Comparison of ENCODE assay signal across 1 cellular context in genomic region chr18:58952303-58952702, GRCh38.
TF ChIP-seq lines count a peak whose summit lies in the region.

No MANE protein-coding gene starts in this region.

TF ChIP-seq in GM23338, 12 proteins besides CTCF, POLR2A, EP300 and RAD21 (continued from another document):
- TF ChIP-seq REST (IDR thresholded peaks at IDR 0.05; ENCODE audit: unreplicated experiment) (no peak), NANOG (IDR thresholded peaks at IDR 0.05; ENCODE audit: borderline replicate concordance) (no peak), EZH2phosphoT487 (IDR thresholded peaks at IDR 0.05; ENCODE audit: unreplicated experiment) (no peak), CREB1 (CRISPR knock-in tag; IDR thresholded peaks at IDR 0.05; ENCODE audit: low read depth) (no peak)
TF ChIP-seq in GM23338: peak in this region for 0.
